In the genomic region with DNA sequence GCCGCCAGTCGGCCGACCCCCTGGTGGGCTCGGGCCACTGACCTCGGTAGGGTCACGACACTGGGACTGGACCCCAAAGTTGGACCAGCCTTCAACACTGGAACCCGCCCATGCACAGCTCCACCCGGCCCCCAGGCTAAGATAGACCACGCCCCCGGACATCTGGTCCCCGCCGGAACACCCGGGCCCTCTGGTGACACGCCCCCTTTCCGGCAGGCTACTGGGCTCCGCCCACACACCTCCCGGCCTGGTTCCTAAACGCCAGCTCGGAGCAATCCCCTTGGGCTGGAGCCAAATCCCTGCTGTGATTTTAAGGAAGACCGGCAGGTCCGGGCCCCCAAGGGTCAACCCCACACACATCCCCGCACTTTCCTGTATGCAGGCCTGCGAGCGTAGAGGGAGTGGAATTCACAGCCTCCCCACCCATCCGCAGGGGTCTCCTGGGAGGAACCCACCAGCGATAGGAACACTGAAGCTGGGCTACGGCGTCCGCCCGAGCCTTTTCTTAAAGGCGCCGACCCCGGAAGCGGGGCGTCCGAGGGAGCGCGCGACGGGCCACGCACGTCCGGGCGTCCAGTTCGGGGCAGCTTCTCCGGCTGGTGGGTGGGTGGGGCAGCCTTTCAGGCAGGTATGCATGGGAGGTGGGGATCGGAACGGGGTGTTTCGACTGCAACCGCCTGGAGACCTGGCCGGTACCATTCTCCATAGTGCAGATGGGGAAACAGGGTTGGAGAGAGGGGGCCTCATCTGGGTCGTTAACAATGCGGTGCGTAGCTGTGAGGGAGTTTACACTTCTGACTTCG, we compare ENCODE assay signal across 7 cellular contexts. TPM values are rescaled to one million over a fixed set of nuclear protein-coding genes. Genes with fewer than 3 reads are reported as not detected.
A peak's percentile ranks its signal among the peaks of the same experiment; 100 is the strongest.
DNase-seq lines count a peak whose midpoint lies in the region; ATAC-seq and TF ChIP-seq lines count a peak whose summit lies in the region.

A gene with protein sequence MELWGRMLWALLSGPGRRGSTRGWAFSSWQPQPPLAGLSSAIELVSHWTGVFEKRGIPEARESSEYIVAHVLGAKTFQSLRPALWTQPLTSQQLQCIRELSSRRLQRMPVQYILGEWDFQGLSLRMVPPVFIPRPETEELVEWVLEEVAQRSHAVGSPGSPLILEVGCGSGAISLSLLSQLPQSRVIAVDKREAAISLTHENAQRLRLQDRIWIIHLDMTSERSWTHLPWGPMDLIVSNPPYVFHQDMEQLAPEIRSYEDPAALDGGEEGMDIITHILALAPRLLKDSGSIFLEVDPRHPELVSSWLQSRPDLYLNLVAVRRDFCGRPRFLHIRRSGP (plus strand): TSS at position 576 of the 803 bp plus-strand sequence. CDS start 1,583 bp downstream, outside the sequence.

- peak; percentile 63 for TF ChIP-seq POLR2A in GM18505 (IDR thresholded peaks at IDR 0.05; ENCODE audit: borderline replicate concordance, extremely low read depth, insufficient read depth, insufficient read length)

- DNase-seq in NCI-H1930 (lab: John Stamatoyannopoulos, UW) = peak; percentile 74 to 84
- DNase-seq in T1000 (lab: John Stamatoyannopoulos, UW) = peak; percentile 97
- peak; percentile 97 for DNase-seq in astrocyte of the hippocampus (ENCODE audit: low read depth, low spot score)
- peak; percentile 100 for DNase-seq in hepatic stellate cell (ENCODE audit: low spot score)
- DNase-seq in renal cortical epithelial cell (ENCODE audit: low read depth) = peak; percentile 81

- ATAC-seq in GM18505 (IDR thresholded peaks at IDR 0.05; ENCODE audit: unreplicated experiment) (peak; percentile 58), HG02970 (IDR thresholded peaks at IDR 0.05; ENCODE audit: low FRiP score, unreplicated experiment) (peak; percentile 71)

RNA-seq across cellular contexts. Expression of the gene that starts here (rescaled TPM):
- 14.2 and 27.6 TPM in 2 replicates for total RNA-seq in renal cortical epithelial cell

Comparison
In these comparisons a context has a peak if more than half of its experiments do, and no peak if none do; other contexts are left out.
1. Peak in every context shown above with its lines: DNase-seq and ATAC-seq.